In the genomic region with DNA sequence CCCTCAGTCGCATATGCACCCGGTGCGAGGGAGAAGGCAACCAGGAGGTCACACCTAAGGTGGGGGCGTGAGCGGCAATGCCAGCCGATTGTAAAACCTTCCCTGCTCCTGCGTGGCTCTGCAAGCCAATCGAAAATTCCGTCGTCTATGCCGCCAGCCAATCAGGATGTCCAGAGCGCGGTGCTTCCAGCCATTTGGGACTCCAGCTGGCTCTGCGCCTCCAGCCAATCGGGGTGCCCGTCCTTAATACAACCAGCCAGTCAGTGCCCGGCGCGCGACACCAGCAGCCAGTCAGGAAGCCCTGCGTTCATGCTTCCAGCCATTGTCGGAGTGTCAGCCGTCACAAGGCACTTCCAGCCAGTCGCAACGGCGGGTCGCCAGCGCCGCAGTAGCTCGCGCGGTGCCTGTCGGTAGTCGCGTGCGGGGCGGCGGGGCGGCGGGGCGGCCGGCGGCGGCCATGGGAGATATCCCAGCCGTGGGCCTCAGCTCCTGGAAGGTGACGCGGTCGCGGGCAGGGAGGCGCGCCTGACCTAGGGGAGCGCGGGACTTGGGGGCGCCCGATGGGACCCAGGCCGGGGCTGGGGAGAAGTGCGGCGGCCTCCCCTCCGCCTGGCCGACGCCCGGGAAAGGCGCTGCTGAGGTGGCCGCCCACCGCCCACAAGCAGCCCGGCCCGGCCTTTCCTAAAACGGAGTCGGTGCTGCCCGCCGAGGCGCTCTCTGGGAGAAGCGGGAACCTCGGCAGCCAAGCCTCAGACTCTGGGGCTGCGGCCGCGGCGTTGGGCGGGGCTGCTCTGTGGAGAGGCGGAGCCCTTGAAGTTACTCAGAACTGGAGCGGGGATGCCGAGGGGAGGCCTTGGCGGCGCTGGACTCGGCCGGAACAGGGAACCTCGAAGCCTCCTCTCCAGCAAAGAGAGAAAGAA, we compare ENCODE assay signal across 8 cellular contexts. TPM values are rescaled to one million over a fixed set of nuclear protein-coding genes. Genes with fewer than 3 reads are reported as not detected.
DNase-seq lines count a peak whose midpoint lies in the region; ATAC-seq and TF ChIP-seq lines count a peak whose summit lies in the region.

A gene (plus strand): TSS at position 340 of the 920 bp plus-strand sequence. CDS start 118 bp downstream, at position 458.

- H2BK15ac ChIP-seq in neuronal stem cell (ENCODE audit: low read length): peak within 1 kb of the TSS; percentile 78

- peaks cover 0 to 36% (median 4%) of the 10 kb centered on the region in 3 experiments for H3K27me3 ChIP-seq in neuronal stem cell (ENCODE audit: control insufficient read depth in 3 of 3, insufficient read depth in 3 of 3, low read depth in 1 of 3, low read length in 3 of 3)
- H3K27me3 ChIP-seq in stomach: peaks cover 0 to 7% (median 0%) of the 10 kb centered on the region in 3 donors
- H3K27me3 ChIP-seq in WERI-Rb-1 (ENCODE audit: insufficient read depth, low read depth, severe bottlenecking): peaks cover 8% of the 10 kb centered on the region

- peaks cover 0 to 4% of the 10 kb centered on the region in 2 donors for H3K4me1 ChIP-seq in neuronal stem cell (ENCODE audit: control insufficient read depth in 2 of 2, insufficient read depth in 1 of 2, low read depth in 1 of 2, low read length in 2 of 2)
- peaks cover 8 to 31% (median 16%) of the 10 kb centered on the region in 4 donors for H3K4me1 ChIP-seq in stomach

- intact Hi-C loops in stomach (cut with DNase I; ENCODE audit: low total_unique reads): no loop called here

- peaks cover 39% of the 10 kb centered on the region for H3K27me3 Mint-ChIP-seq in activated naive CD8-positive, alpha-beta T cell treated with anti-CD3 and anti-CD28 coated beads for 36 hours

- TF ChIP-seq EP300 in stomach (IDR thresholded peaks at IDR 0.05): no peak

- peak within 1 kb of the TSS; percentile 63 for H3K27ac ChIP-seq in neuronal stem cell (replicated peaks; ENCODE audit: low read length)
- H3K27ac ChIP-seq in stomach: peak within 1 kb of the TSS; percentile 75 to 92 (median 88)
- no peak within 1 kb of the TSS for H3K27ac ChIP-seq in WERI-Rb-1

- WGBS in neuronal stem cell (ENCODE audit: extremely low coverage in 2 of 2, insufficient read length in 2 of 2, insufficient replicate concordance in 1 of 2), 2 donors: no CpG with 5 or more reads among the region's 87 CpGs
- WGBS in stomach, 5 donors: 13 to 28% (median 16%) methylated on average over 25 to 87 of the region's 87 CpGs

- H3K4me3 ChIP-seq in neuronal stem cell (ENCODE audit: low read length in 2 of 2): peak within 1 kb of the TSS in 1 of 2 donors; percentile 77
- peak within 1 kb of the TSS; percentile 49 to 63 (median 54) for H3K4me3 ChIP-seq in stomach
- no peak within 1 kb of the TSS for H3K4me3 ChIP-seq in WERI-Rb-1 (ENCODE audit: low read depth, low read length)

- no peak for TF ChIP-seq POLR2A in stomach (IDR thresholded peaks at IDR 0.05)

- no peak within 1 kb of the TSS for H2BK5ac ChIP-seq in neuronal stem cell (ENCODE audit: low read length)

- peak within 1 kb of the TSS; percentile 79 for H3K4me3 Mint-ChIP-seq in activated naive CD8-positive, alpha-beta T cell treated with anti-CD3 and anti-CD28 coated beads for 36 hours

- in situ Hi-C loops in Caki2 (cut with HindIII; ENCODE audit: low pct_unique_long_range_greater_than_20kb, low sequenced_read_pairs): loop anchor here (25.0 kb wide), 1 partner anchor 611 kb away; no protein-coding TSS in a partner anchor

- peak within 1 kb of the TSS; percentile 80 for H3K4ac ChIP-seq in neuronal stem cell (ENCODE audit: low read length)

- peak within 1 kb of the TSS; percentile 65 for H3K27ac Mint-ChIP-seq in activated naive CD8-positive, alpha-beta T cell treated with anti-CD3 and anti-CD28 coated beads for 36 hours

- peak; percentile 73 for ATAC-seq in HG03135 (IDR thresholded peaks at IDR 0.05; ENCODE audit: unreplicated experiment)

- H3K36me3 ChIP-seq in neuronal stem cell (replicated peaks in 1 of 2; ENCODE audit: control insufficient read depth in 2 of 2, insufficient read depth in 2 of 2, low read length in 2 of 2) (no peaks in the 10 kb centered on the region), stomach (peaks cover 0 to 5% (median 0%) of the 10 kb centered on the region in 4 donors), WERI-Rb-1 (no peaks in the 10 kb centered on the region)

- peaks cover 14% of the 10 kb centered on the region for H3K4me1 Mint-ChIP-seq in activated naive CD8-positive, alpha-beta T cell treated with anti-CD3 and anti-CD28 coated beads for 36 hours

- peak within 1 kb of the TSS; percentile 77 for H2AFZ ChIP-seq in neuronal stem cell (ENCODE audit: low read length)

- H3K9me3 Mint-ChIP-seq in activated naive CD8-positive, alpha-beta T cell treated with anti-CD3 and anti-CD28 coated beads for 36 hours: peaks cover 3% of the 10 kb centered on the region

- DNase-seq in Caki2 (ENCODE audit: low read depth) (peak; percentile 98), SKM-1 treated with dmso at 0.1 percent for 144 hours (lab: John Stamatoyannopoulos, UW; ENCODE audit: unreplicated experiment) (peak; percentile 30), germinal center (ENCODE audit: low spot score) (peak; percentile 54), neuronal stem cell (ENCODE audit: low spot score) (peak; percentile 64), stomach (peak; percentile 84), WERI-Rb-1 (no peak)
- DNase-seq in activated naive CD8-positive, alpha-beta T cell treated with anti-CD3 and anti-CD28 coated beads for 36 hours: peak; percentile 82

- peak within 1 kb of the TSS; percentile 89 for H3K18ac ChIP-seq in neuronal stem cell (ENCODE audit: low read length)

- H3K9me3 ChIP-seq in neuronal stem cell (replicated peaks in 1 of 2; ENCODE audit: control insufficient read depth in 2 of 2, insufficient read depth in 1 of 2, low read depth in 1 of 2, low read length in 2 of 2): peaks cover 0 to 5% of the 10 kb centered on the region in 2 donors
- no peaks in the 10 kb centered on the region for H3K9me3 ChIP-seq in stomach
- no peaks in the 10 kb centered on the region for H3K9me3 ChIP-seq in WERI-Rb-1 (ENCODE audit: severe bottlenecking)

- no peaks in the 10 kb centered on the region for H3K79me1 ChIP-seq in neuronal stem cell (ENCODE audit: low read depth, low read length)

- H3K14ac ChIP-seq in neuronal stem cell (ENCODE audit: low read length): peak within 1 kb of the TSS; percentile 75

- TF ChIP-seq CTCF in stomach (IDR thresholded peaks at IDR 0.05) (no peak), WERI-Rb-1 (IDR thresholded peaks at IDR 0.05; ENCODE audit: low read depth, low read length) (no peak)

- H3K36me3 Mint-ChIP-seq in activated naive CD8-positive, alpha-beta T cell treated with anti-CD3 and anti-CD28 coated beads for 36 hours: peaks cover 7% of the 10 kb centered on the region

- no peak within 1 kb of the TSS for H2BK120ac ChIP-seq in neuronal stem cell (ENCODE audit: low read depth, low read length)

- peak within 1 kb of the TSS; percentile 58 for H4K8ac ChIP-seq in neuronal stem cell (ENCODE audit: low read depth, low read length)

- peak within 1 kb of the TSS; percentile 60 for H3K4me2 ChIP-seq in neuronal stem cell (ENCODE audit: insufficient read depth, low read length, poor library complexity, severe bottlenecking)

- H3K23ac ChIP-seq in neuronal stem cell (ENCODE audit: low read depth, low read length, poor library complexity): peak within 1 kb of the TSS; percentile 98

- peak within 1 kb of the TSS; percentile 63 for H3K9ac ChIP-seq in neuronal stem cell (ENCODE audit: low read depth, low read length, poor library complexity)

- peak within 1 kb of the TSS; percentile 89 for H2BK12ac ChIP-seq in neuronal stem cell (ENCODE audit: low read length)

- peak within 1 kb of the TSS; percentile 85 for H2AK5ac ChIP-seq in neuronal stem cell (ENCODE audit: low read depth, low read length)

- H4K91ac ChIP-seq in neuronal stem cell (ENCODE audit: low read depth, low read length, poor library complexity): no peak within 1 kb of the TSS

RNA-seq across cellular contexts. Expression of the gene that starts here (rescaled TPM):
- total RNA-seq in Caki2 (2014; rRNA removed; shearing (Covaris generic); ENCODE audit: low replicate concordance): 74.3 and 112 TPM in 2 replicates
- total RNA-seq in activated naive CD8-positive, alpha-beta T cell treated with anti-CD3 and anti-CD28 coated beads for 36 hours: 1 to 10 TPM; 5.1 to 5.6 TPM
- polyA plus RNA-seq in neuronal stem cell (2013, experiment 1 of 2): 1.2 TPM
- polyA plus RNA-seq in neuronal stem cell (2013, experiment 2 of 2): 1.1 TPM
- 10 to 100 TPM in 1 of 5 donors, 1 to 10 TPM in 3, not detected in 1; 2.3 to 16.7 (median 5.2) TPM for total RNA-seq in stomach
- 1 to 10 TPM in 2 of 3 donors, not detected in 1; 1.9 to 2.1 TPM for polyA plus RNA-seq in stomach
